In genomic region chr13:70394149-70394548, GRCh38 we compare ENCODE assay signal across 15 cellular contexts.
DNase-seq lines count a peak whose midpoint lies in the region; ATAC-seq and TF ChIP-seq lines count a peak whose summit lies in the region.
"Had no signal": no experiment of that assay in that cellular context is flagged by ENCODE, and none has a peak within 500 bp of the region (broad histone marks: within the 10 kb centered on the region; RNA-seq: fewer than 3 reads in every experiment).

No MANE protein-coding gene starts in this region.

- no peak overlapping the region for H3K56ac ChIP-seq in H9 (ENCODE audit: insufficient read length, low read depth, low read length)

- no peaks in the 10 kb centered on the region for H3K79me1 ChIP-seq in H9 (ENCODE audit: insufficient read depth, low read depth, low read length, poor library complexity, severe bottlenecking)

- no peak overlapping the region; a peak in 1 of 5 replicates for H3K4me3 Mint-ChIP-seq in H9
- H3K4me3 Mint-ChIP-seq: CD4-positive, alpha-beta memory T cell had no signal

- H2BK120ac ChIP-seq in H9 (ENCODE audit: low read depth, low read length, poor library complexity, severe bottlenecking), result no peak overlapping the region

- DNase-seq in H9, result no peak
- peak; percentile 11 for DNase-seq in NCI-H69 (lab: John Stamatoyannopoulos, UW)
- DNase-seq in NCI-H2081 treated with DMSO at 0.1 percent for 48 hours (lab: John Stamatoyannopoulos, UW), result no peak
- DNase-seq in posterior cingulate gyrus, result no peak
- DNase-seq in gastrocnemius medialis, result no peak
- DNase-seq: BE2C; CD4-positive, alpha-beta memory T cell; DMS153; DMS79 treated with DMSO at 0.1 percent for 48 hours; EL had no signal

- H3K9me3 ChIP-seq in H9 (ENCODE audit: control insufficient read depth, low read depth, low read length), result no peaks in the 10 kb centered on the region
- H3K9me3 ChIP-seq in iPS-18a (ENCODE audit: control insufficient read depth, low read depth, low read length), result no peaks in the 10 kb centered on the region
- no peaks in the 10 kb centered on the region for H3K9me3 ChIP-seq in gastrocnemius medialis
- H3K9me3 ChIP-seq: BE2C had no signal

- no peak overlapping the region for H3K4ac ChIP-seq in H9 (ENCODE audit: low read depth, low read length)

- no peak overlapping the region for H3T11ph ChIP-seq in H9 (ENCODE audit: low read length)

- in situ Hi-C loops in gastrocnemius medialis (cut with MboI; ENCODE audit: low sequenced_read_pairs in 4 of 4), result no loop called here

- peak overlapping the region; percentile 90 for H3K27ac ChIP-seq in 22Rv1
- no peak overlapping the region for H3K27ac ChIP-seq in H9 (ENCODE audit: insufficient read length, low read depth, low read length)
- H3K27ac ChIP-seq in iPS-18a (ENCODE audit: low read length), result no peak overlapping the region
- H3K27ac ChIP-seq in gastrocnemius medialis, result no peak overlapping the region
- H3K27ac ChIP-seq: C4-2B had no signal

- no peaks in the 10 kb centered on the region for H3K79me2 ChIP-seq in H9 (ENCODE audit: insufficient read depth, low read length)

- TF ChIP-seq CTCF in 22Rv1 (IDR thresholded peaks at IDR 0.05) (no peak), H9 (conservative IDR thresholded peaks at IDR 0.05) (no peak), gastrocnemius medialis (IDR thresholded peaks at IDR 0.05 in 4 of 5, conservative IDR thresholded peaks at IDR 0.05 in 1 of 5) (no peak)

- ATAC-seq in GM19324 (IDR thresholded peaks at IDR 0.05; ENCODE audit: low FRiP score, unreplicated experiment), result no peak
- no peak for ATAC-seq in gastrocnemius medialis
- ATAC-seq: HepG2 had no signal

- H3K4me2 ChIP-seq in H9 (ENCODE audit: insufficient read depth, insufficient read length, low read length), result no peak overlapping the region

- no peak overlapping the region for H3K18ac ChIP-seq in H9 (ENCODE audit: insufficient read length, low read depth, low read length)

- intact Hi-C loops in posterior cingulate gyrus (cut with DNase I) (no loop called here), gastrocnemius medialis (cut with DNase I; ENCODE audit: low total_unique reads) (no loop called here)

- H2BK15ac ChIP-seq in H9 (ENCODE audit: low read depth, low read length), result no peak overlapping the region

- no peak overlapping the region for H2BK12ac ChIP-seq in H9 (ENCODE audit: insufficient read length, low read depth, low read length)

- H3K27me3 ChIP-seq in H9 (ENCODE audit: insufficient read depth, low read length) (no peaks in the 10 kb centered on the region; the same call in 1 of the 2 replicates), iPS-18a (ENCODE audit: control insufficient read depth, insufficient read depth, low read length) (peaks cover 22% of the 10 kb centered on the region), gastrocnemius medialis (no peaks in the 10 kb centered on the region)
- H3K27me3 ChIP-seq: BE2C had no signal

- no peaks in the 10 kb centered on the region for H3K23me2 ChIP-seq in H9 (ENCODE audit: insufficient read length, low read depth, low read length, poor library complexity, severe bottlenecking)

- no peak overlapping the region for H2AK5ac ChIP-seq in H9 (ENCODE audit: insufficient read length, low read length)

- H2BK20ac ChIP-seq in H9 (ENCODE audit: low read depth, low read length, poor library complexity, severe bottlenecking), result no peak overlapping the region

- TF ChIP-seq POLR2A in gastrocnemius medialis (IDR thresholded peaks at IDR 0.05), result no peak

- no peak overlapping the region for H3K23ac ChIP-seq in H9 (ENCODE audit: insufficient read length, low read depth, low read length)

- no peaks in the 10 kb centered on the region for H4K20me1 ChIP-seq in H9 (ENCODE audit: control insufficient read depth, insufficient read depth, insufficient read length)

- H3K9ac ChIP-seq in H9 (ENCODE audit: extremely low read depth, insufficient read length, low read length), result no peak overlapping the region
- no peak overlapping the region for H3K9ac ChIP-seq in iPS-18a (ENCODE audit: low read length)

- H3K4me1 ChIP-seq in H9 (ENCODE audit: insufficient read depth, low read length) (no peaks in the 10 kb centered on the region; the same call in 1 of the 2 replicates), iPS-18a (ENCODE audit: control insufficient read depth, low read depth, low read length) (peaks cover 40% of the 10 kb centered on the region), gastrocnemius medialis (no peaks in the 10 kb centered on the region)
- H3K4me1 ChIP-seq: BE2C had no signal

- H3K4me1 Mint-ChIP-seq in H9, result peaks cover 43 to 45% of the 10 kb centered on the region in 2 experiments
- H3K4me1 Mint-ChIP-seq: CD4-positive, alpha-beta memory T cell had no signal

- no peaks in the 10 kb centered on the region for H3K36me3 ChIP-seq in iPS-18a (ENCODE audit: control insufficient read depth, low read depth, low read length)
- H3K36me3 ChIP-seq in gastrocnemius medialis, result no peaks in the 10 kb centered on the region
- H3K36me3 ChIP-seq: BE2C had no signal

- no peak overlapping the region for H4K5ac ChIP-seq in H9 (ENCODE audit: insufficient read length, low read depth, low read length)

- H3K36me3 Mint-ChIP-seq in H9 (ENCODE audit: insufficient read depth in 1 of 3, low read depth in 3 of 3), result peaks cover 1 to 9% (median 1%) of the 10 kb centered on the region in 3 experiments; a peak in 2 of 7 replicates
- H3K36me3 Mint-ChIP-seq: CD4-positive, alpha-beta memory T cell had no signal

- no peak overlapping the region for H2BK5ac ChIP-seq in H9 (ENCODE audit: insufficient read length, low read length)

- H3K27me3 Mint-ChIP-seq in H9 (ENCODE audit: low read depth), result no peaks in the 10 kb centered on the region; the same call in none of the 2 replicates
- H3K27me3 Mint-ChIP-seq: CD4-positive, alpha-beta memory T cell had no signal

- no peak overlapping the region for H3K14ac ChIP-seq in H9 (ENCODE audit: insufficient read depth, low read length)

- peak overlapping the region in 2 of 3 experiments; percentile 46 to 72; a peak in 2 of 7 replicates for H3K27ac Mint-ChIP-seq in H9
- H3K27ac Mint-ChIP-seq: CD4-positive, alpha-beta memory T cell had no signal

- H4K8ac ChIP-seq in H9 (replicated peaks; ENCODE audit: insufficient read length, low read depth, low read length), result no peak overlapping the region

- H2AFZ ChIP-seq in H9 (ENCODE audit: low read length), result no peak overlapping the region

- peaks cover 7 to 8% of the 10 kb centered on the region in 2 experiments; a peak in 3 of 5 replicates for H3K9me3 Mint-ChIP-seq in H9

- H4K91ac ChIP-seq in H9 (ENCODE audit: insufficient read length, low read depth, low read length), result no peak overlapping the region

- H3K4me3 ChIP-seq in iPS-18a (ENCODE audit: low read length) (peak overlapping the region; percentile 37), gastrocnemius medialis (no peak overlapping the region)
